In the genomic region with DNA sequence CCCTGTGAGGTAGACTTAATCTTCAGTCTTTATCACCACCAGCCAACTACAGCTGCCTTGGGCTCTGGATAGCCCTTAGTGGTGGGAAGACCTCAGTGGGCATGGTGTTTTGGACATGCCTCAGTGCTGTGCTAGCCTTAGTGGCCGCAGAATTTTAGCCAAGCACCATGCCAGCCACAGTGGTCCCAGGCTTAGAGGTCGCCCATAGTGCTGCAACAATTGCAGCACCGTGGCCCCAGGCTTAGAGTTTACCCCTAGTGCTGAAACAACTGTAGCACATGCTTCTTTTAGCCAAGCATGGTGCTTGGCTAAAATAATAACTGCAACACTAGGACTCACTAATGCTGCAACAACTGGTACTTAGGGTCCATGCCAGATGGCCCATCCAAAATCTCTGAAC, we compare ENCODE assay signal across 27 cellular contexts. TPM values are rescaled to one million over a fixed set of nuclear protein-coding genes. Genes with fewer than 3 reads are reported as not detected.
"Had no signal": no experiment of that assay in that cellular context is flagged by ENCODE, and none has a peak within 500 bp of the region (broad histone marks: within the 10 kb centered on the region; RNA-seq: fewer than 3 reads in every experiment).

No MANE protein-coding gene starts in this region.

- ATAC-seq: natural killer cell treated with Interleukin-12 subunit alpha and Interleukin-12 subunit beta and Interleukin-15 and Interleukin-18, amount 100 ng/mL, for 72 hours; pancreas; right cardiac atrium; sciatic nerve; stimulated activated naive B cell treated with anti-CD40 and anti-IgM and Interleukin-4, amounts not matched to agents 10 μg/mL and 1 μg/mL and 100 μg/mL, for 72 hours; stimulated activated naive CD8-positive, alpha-beta T cell treated with anti-CD3 and anti-CD28 coated beads, Interleukin-15, Interleukin-2, amounts not matched to agents 100 U/mL and 50 U/mL, for 24 hours had no signal

- FAIRE-seq: islet of Langerhans, pancreas had no signal

- H3K9me3 Mint-ChIP-seq: immature natural killer cell; natural killer cell treated with Interleukin-12 subunit alpha and Interleukin-12 subunit beta and Interleukin-15 and Interleukin-18, amount 100 ng/mL, for 72 hours; stimulated activated naive B cell treated with anti-CD40 and anti-IgM and Interleukin-4, amounts not matched to agents 10 μg/mL and 1 μg/mL and 100 μg/mL, for 72 hours had no signal

- DNase-seq: hypothalamus; immature natural killer cell; left ventricle myocardium inferior; mesendoderm; naive B cell; pancreas; posterior cingulate gyrus; retina; right cardiac atrium; stimulated activated CD4-positive, alpha-beta T cell treated with anti-CD3 and anti-CD28 coated beads, Interleukin-4, amount 100 ng/mL, for 24 hours; stimulated activated naive B cell treated with anti-CD40 and anti-IgM and Interleukin-4, amounts not matched to agents 10 μg/mL and 1 μg/mL and 100 μg/mL, for 72 hours; stimulated activated naive CD8-positive, alpha-beta T cell treated with anti-CD3 and anti-CD28 coated beads, Interleukin-15, Interleukin-2, amounts not matched to agents 100 U/mL and 50 U/mL, for 24 hours; stomach; testis; thyroid gland; transverse colon; upper lobe of left lung had no signal

- H3K36me3 ChIP-seq: left ventricle myocardium inferior, pancreas, prostate gland, stomach, thyroid gland, transverse colon, upper lobe of left lung, vagina had no signal

- H3K4me1 ChIP-seq: left ventricle myocardium inferior, pancreas, prostate gland, stomach, testis, thyroid gland, transverse colon, upper lobe of left lung, vagina had no signal

- H3K27ac ChIP-seq: left ventricle myocardium inferior, pancreas, prostate gland, skin epidermis, stomach, testis, thyroid gland, transverse colon, upper lobe of left lung, vagina had no signal

- H3K9me3 ChIP-seq: pancreas, prostate gland, stomach, testis, thyroid gland, transverse colon, vagina had no signal

- H3K4me3 Mint-ChIP-seq: immature natural killer cell; mesothelial cell of epicardium; naive B cell; natural killer cell treated with Interleukin-12 subunit alpha and Interleukin-12 subunit beta and Interleukin-15 and Interleukin-18, amount 100 ng/mL, for 72 hours; stimulated activated naive B cell treated with anti-CD40 and anti-IgM and Interleukin-4, amounts not matched to agents 10 μg/mL and 1 μg/mL and 100 μg/mL, for 72 hours had no signal

- H3K27me3 ChIP-seq: pancreas, stomach, testis, thyroid gland, transverse colon, upper lobe of left lung, vagina had no signal

- H3K4me1 Mint-ChIP-seq: immature natural killer cell; mesothelial cell of epicardium; naive B cell; stimulated activated naive B cell treated with anti-CD40 and anti-IgM and Interleukin-4, amounts not matched to agents 10 μg/mL and 1 μg/mL and 100 μg/mL, for 72 hours had no signal

- H3K36me3 Mint-ChIP-seq: mesothelial cell of epicardium; naive B cell; stimulated activated naive B cell treated with anti-CD40 and anti-IgM and Interleukin-4, amounts not matched to agents 10 μg/mL and 1 μg/mL and 100 μg/mL, for 72 hours had no signal

- H3K4me3 ChIP-seq: left ventricle myocardium inferior, lung, pancreas, prostate gland, skin epidermis, stomach, testis, thyroid gland, transverse colon, upper lobe of left lung, vagina had no signal

- H3K27ac Mint-ChIP-seq: immature natural killer cell; mesothelial cell of epicardium; naive B cell; natural killer cell treated with Interleukin-12 subunit alpha and Interleukin-12 subunit beta and Interleukin-15 and Interleukin-18, amount 100 ng/mL, for 72 hours; stimulated activated naive B cell treated with anti-CD40 and anti-IgM and Interleukin-4, amounts not matched to agents 10 μg/mL and 1 μg/mL and 100 μg/mL, for 72 hours had no signal

RNA-seq across cellular contexts. Expression of a gene that starts 38.9 kb away (rescaled TPM):
- total RNA-seq: kidney epithelial cell had no signal
- polyA plus RNA-seq: neural cell had no signal
